ENCODE assay signal across 8 cellular contexts in genomic region chr18:58362027-58362575, GRCh38.
DNase-seq lines count a peak whose midpoint lies in the region; TF ChIP-seq lines count a peak whose summit lies in the region.
"Had no signal": no experiment of that assay in that cellular context is flagged by ENCODE, and none has a peak within 500 bp of the region (broad histone marks: within the 10 kb centered on the region; RNA-seq: fewer than 3 reads in every experiment).

No MANE protein-coding gene starts in this region.

- TF ChIP-seq CTCF in colonic mucosa (IDR thresholded peaks at IDR 0.05) (no peak), uterus (IDR thresholded peaks at IDR 0.05) (no peak)

- no peak for TF ChIP-seq POLR2A in uterus (IDR thresholded peaks at IDR 0.05)

- H3K4me1 ChIP-seq in colonic mucosa (no peaks in the 10 kb centered on the region), uterus (no peaks in the 10 kb centered on the region)

- H3K27ac ChIP-seq in colonic mucosa (peak overlapping the region; percentile 18), uterus (peak overlapping the region; percentile 79)

- intact Hi-C loops in colonic mucosa (cut with DNase I): no loop called here
- intact Hi-C loops in uterus (cut with DNase I; ENCODE audit: low total_unique reads): no loop called here

- H3K27me3 ChIP-seq in MG63 (no peaks in the 10 kb centered on the region), colonic mucosa (no peaks in the 10 kb centered on the region), uterus (no peaks in the 10 kb centered on the region)

- H3K9ac ChIP-seq in colonic mucosa (ENCODE audit: low read depth in 2 of 2, low read length in 2 of 2): no peak overlapping the region

- H3K9me3 ChIP-seq in MG63: no peaks in the 10 kb centered on the region
- no peaks in the 10 kb centered on the region for H3K9me3 ChIP-seq in colonic mucosa
- H3K9me3 ChIP-seq in uterus: no peaks in the 10 kb centered on the region

- H3K36me3 ChIP-seq in MG63 (peaks cover 15% of the 10 kb centered on the region), colonic mucosa (no peaks in the 10 kb centered on the region), uterus (no peaks in the 10 kb centered on the region)

- H3K4me3 ChIP-seq in MG63 (no peak overlapping the region), colonic mucosa (no peak overlapping the region), uterus (no peak overlapping the region)

- DNase-seq in MG63 (peak; percentile 65), colonic mucosa (no peak), medulla oblongata (ENCODE audit: extremely low spot score) (peak; percentile 32), uterus (peak; percentile 58 to 72), NCI-H1417 (lab: John Stamatoyannopoulos, UW) (no peak), DMS 273 treated with DMSO at 0.1 percent for 48 hours (lab: John Stamatoyannopoulos, UW) (no peak)
- DNase-seq in activated CD4-positive, alpha-beta T cell treated with anti-CD3 and anti-CD28 coated beads for 1 hour: no peak
- DNase-seq: stimulated activated naive B cell treated with anti-CD40 and anti-IgM and Interleukin-4, amounts not matched to agents 10 μg/mL and 1 μg/mL and 100 μg/mL, for 72 hours had no signal

Comparison
In these comparisons a context has a peak if more than half of its experiments do, and no peak if none do; other contexts are left out.
1. DNase-seq: peak in MG63 (single experiment), medulla oblongata (single experiment) and uterus (2 of 2); none in colonic mucosa (single experiment), NCI-H1417 (0 of 3), activated CD4-positive, alpha-beta T cell treated with anti-CD3 and anti-CD28 coated beads for 1 hour (single experiment) and DMS 273 treated with DMSO at 0.1 percent for 48 hours (single experiment).